14 cellular contexts compared by ENCODE assay signal in the genomic region with DNA sequence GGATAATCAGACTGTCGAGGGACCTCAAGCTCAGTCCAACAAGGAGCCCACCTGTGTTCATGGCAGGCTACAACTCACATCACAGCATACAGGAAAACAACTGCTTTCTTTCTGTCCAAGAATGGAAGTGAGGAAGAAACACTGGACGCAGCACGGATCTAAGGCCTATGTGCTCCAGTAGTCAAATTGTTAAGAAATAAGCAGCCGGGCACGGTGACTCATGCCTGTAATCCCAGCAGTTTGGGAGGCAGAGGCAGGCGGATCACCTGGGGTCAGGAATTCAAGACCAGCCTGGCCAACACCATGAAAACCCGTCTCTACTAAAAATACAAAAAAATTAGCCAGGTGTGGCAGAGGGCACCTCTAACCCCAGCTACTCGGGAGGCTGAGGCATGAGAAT.
DNase-seq lines count a peak whose midpoint lies in the region; ATAC-seq and TF ChIP-seq lines count a peak whose summit lies in the region.
"Had no signal": no experiment of that assay in that cellular context is flagged by ENCODE, and none has a peak within 500 bp of the region (broad histone marks: within the 10 kb centered on the region; RNA-seq: fewer than 3 reads in every experiment).

No MANE protein-coding gene starts in this region.

- H3K27me3 Mint-ChIP-seq in neural progenitor cell (ENCODE audit: insufficient read depth, low read depth): no peaks in the 10 kb centered on the region
- H3K27me3 Mint-ChIP-seq: activated CD4-positive, alpha-beta memory T cell treated with anti-CD3 and anti-CD28 coated beads, Interleukin-2, amount 10 ng/mL, durations not matched to agents 7 days and 5 days had no signal

- H3K9ac ChIP-seq in neural progenitor cell: no peak overlapping the region

- TF ChIP-seq CTCF in RWPE1 (conservative IDR thresholded peaks at IDR 0.05; ENCODE audit: low read depth) (no peak), neural progenitor cell (IDR thresholded peaks at IDR 0.05) (no peak)

- ATAC-seq in esophagus mucosa (peak; percentile 70), GM19328 (IDR thresholded peaks at IDR 0.05; ENCODE audit: unreplicated experiment) (no peak)
- ATAC-seq: activated naive CD4-positive, alpha-beta T cell treated with anti-CD3 and anti-CD28 coated beads, Interleukin-2, amount 50 U/mL, for 72 hours had no signal

- H3K27me3 ChIP-seq in neural progenitor cell: no peaks in the 10 kb centered on the region

- no peaks in the 10 kb centered on the region for H3K36me3 ChIP-seq in neural progenitor cell

- H3K4me3 Mint-ChIP-seq in neural progenitor cell: no peak overlapping the region
- H3K4me3 Mint-ChIP-seq: activated CD4-positive, alpha-beta memory T cell treated with anti-CD3 and anti-CD28 coated beads, Interleukin-2, amount 10 ng/mL, durations not matched to agents 7 days and 5 days; T-helper 1 cell treated with Interleukin-12 subunit alpha and Interleukin-12 subunit beta and Interleukin-4 antibody, amounts not matched to agents 30 μg/mL and 1 μg/mL, for 36 hours had no signal

- peaks cover 5% of the 10 kb centered on the region for H3K4me1 Mint-ChIP-seq in neural progenitor cell
- H3K4me1 Mint-ChIP-seq: activated CD4-positive, alpha-beta memory T cell treated with anti-CD3 and anti-CD28 coated beads, Interleukin-2, amount 10 ng/mL, durations not matched to agents 7 days and 5 days had no signal

- H3K4me2 ChIP-seq in neural progenitor cell: no peak overlapping the region

- DNase-seq in EL (peak; percentile 63), RWPE1 (ENCODE audit: low spot score) (peak; percentile 45), neural progenitor cell (ENCODE audit: low spot score) (peak; percentile 30), iPS-NIHi7 (ENCODE audit: extremely low spot score) (no peak)
- no peak for DNase-seq in activated CD4-positive, alpha-beta T cell treated with anti-CD3 and anti-CD28 coated beads, Interleukin-2, amount 50 U/mL, for 4 hours
- DNase-seq in stimulated activated CD4-positive, alpha-beta T cell treated with anti-CD3 and anti-CD28 coated beads, Interleukin-4, amount 100 ng/mL, for 24 hours: no peak
- DNase-seq: activated CD4-positive, alpha-beta memory T cell treated with anti-CD3 and anti-CD28 coated beads, Interleukin-2, amount 10 ng/mL, durations not matched to agents 7 days and 5 days; hypothalamus; NCI-H2029; stimulated activated CD4-positive, alpha-beta T cell treated with anti-CD3 and anti-CD28 coated beads, Interleukin-15, amount 100 ng/mL, for 24 hours had no signal

- H3K4me1 ChIP-seq in neural progenitor cell: no peaks in the 10 kb centered on the region

- H3K27ac ChIP-seq in RWPE1: peak overlapping the region; percentile 49
- H3K27ac ChIP-seq in neural progenitor cell: no peak overlapping the region

- peaks cover 4% of the 10 kb centered on the region for H3K9me3 Mint-ChIP-seq in neural progenitor cell

- no peaks in the 10 kb centered on the region for H3F3A ChIP-seq in neural progenitor cell (ENCODE audit: low read depth)

- H3K9me3 ChIP-seq in neural progenitor cell (ENCODE audit: low read depth): no peaks in the 10 kb centered on the region

- CTCF ChIA-PET in RWPE1 (lab: Yijun Ruan, JAX): no interaction called here

- H3K79me2 ChIP-seq in neural progenitor cell (ENCODE audit: low read depth): no peaks in the 10 kb centered on the region

- no peak overlapping the region for H3K4me3 ChIP-seq in neural progenitor cell

- H3K27ac Mint-ChIP-seq in neural progenitor cell: no peak overlapping the region
- H3K27ac Mint-ChIP-seq: activated CD4-positive, alpha-beta memory T cell treated with anti-CD3 and anti-CD28 coated beads, Interleukin-2, amount 10 ng/mL, durations not matched to agents 7 days and 5 days; activated naive CD4-positive, alpha-beta T cell treated with anti-CD3 and anti-CD28 coated beads, Interleukin-2, amount 50 U/mL, for 72 hours; T-helper 1 cell treated with Interleukin-12 subunit alpha and Interleukin-12 subunit beta and Interleukin-4 antibody, amounts not matched to agents 30 μg/mL and 1 μg/mL, for 36 hours had no signal

- POLR2A ChIA-PET in RWPE1 (lab: Yijun Ruan, JAX; ENCODE audit: low non-redundant PET): no interaction called here

- H3K36me3 Mint-ChIP-seq in neural progenitor cell: peaks cover 8% of the 10 kb centered on the region

- H4K20me1 ChIP-seq in neural progenitor cell (ENCODE audit: low read depth): no peaks in the 10 kb centered on the region

- no peak overlapping the region for H2AFZ ChIP-seq in neural progenitor cell (replicated peaks)

Comparison
In these comparisons a context has a peak if more than half of its experiments do, and no peak if none do; other contexts are left out.
1. DNase-seq: peak in EL (single experiment), RWPE1 (single experiment) and neural progenitor cell (single experiment); none in iPS-NIHi7 (single experiment), activated CD4-positive, alpha-beta T cell treated with anti-CD3 and anti-CD28 coated beads, Interleukin-2, amount 50 U/mL, for 4 hours (0 of 2) and stimulated activated CD4-positive, alpha-beta T cell treated with anti-CD3 and anti-CD28 coated beads, Interleukin-4, amount 100 ng/mL, for 24 hours (single experiment).